Comparison of ENCODE assay signal across 24 cellular contexts in genomic region chr14:74951443-74952194, GRCh38. TPM values are rescaled to one million over a fixed set of nuclear protein-coding genes. Genes with fewer than 3 reads are reported as not detected.
DNase-seq lines count a peak whose midpoint lies in the region; ATAC-seq, FAIRE-seq and TF ChIP-seq lines count a peak whose summit lies in the region.
"Had no signal": no experiment of that assay in that cellular context is flagged by ENCODE, and none has a peak within 500 bp of the region (broad histone marks: within the 10 kb centered on the region; RNA-seq: fewer than 3 reads in every experiment).

No MANE protein-coding gene starts in this region.

- H3K9me3 Mint-ChIP-seq in progenitor cell of endocrine pancreas (ENCODE audit: low read depth) (no peaks in the 10 kb centered on the region), HFFc6 (no peaks in the 10 kb centered on the region)
- H3K9me3 Mint-ChIP-seq: activated naive CD8-positive, alpha-beta T cell treated with anti-CD3 and anti-CD28 coated beads, Interleukin-2, amount 10 ng/mL, durations not matched to agents 7 days and 5 days; activated T-helper 17 cell treated with anti-CD3 and anti-CD28 coated beads, Interleukin-2, amount 50 U/mL, for 72 hours; CD4-positive, CD25-positive, alpha-beta regulatory T cell; stimulated activated naive CD8-positive, alpha-beta T cell treated with anti-CD3 and anti-CD28 coated beads, Interleukin-15, amount 100 ng/mL, for 72 hours had no signal

- H3K27me3 Mint-ChIP-seq in progenitor cell of endocrine pancreas = peaks cover 27% of the 10 kb centered on the region
- H3K27me3 Mint-ChIP-seq in HFFc6 (ENCODE audit: insufficient read depth) = peaks cover 7% of the 10 kb centered on the region

- TF ChIP-seq CTCF in HepG2 (CRISPR knock-in tag; IDR thresholded peaks at IDR 0.05) = no peak
- no peak for TF ChIP-seq CTCF in right lobe of liver (IDR thresholded peaks at IDR 0.05)
- TF ChIP-seq CTCF in hepatocyte (IDR thresholded peaks at IDR 0.05; ENCODE audit: poor library complexity) = no peak
- no peak for TF ChIP-seq CTCF in progenitor cell of endocrine pancreas (IDR thresholded peaks at IDR 0.05; ENCODE audit: unreplicated experiment)
- TF ChIP-seq CTCF in breast epithelium (IDR thresholded peaks at IDR 0.05) = no peak
- TF ChIP-seq CTCF in HFFc6 (IDR thresholded peaks at IDR 0.05) = no peak

- TSS peak; percentile 95 for BruUV-seq in HepG2 (replicated peaks; lab: Mats Ljungman, UMichigan)

- DNase-seq in HepG2 (ENCODE audit: low spot score) (no peak), right lobe of liver (no peak), hepatocyte (ENCODE audit: low spot score) (peak; percentile 61), progenitor cell of endocrine pancreas (ENCODE audit: low spot score, unreplicated experiment) (no peak), NCI-H187 (lab: John Stamatoyannopoulos, UW) (no peak), breast epithelium (ENCODE audit: low spot score in 2 of 2) (no peak), HFFc6 (no peak)
- DNase-seq in activated T-cell treated with anti-CD3 and anti-CD28 coated beads, Interleukin-2, amount 50 U/mL, for 48 hours = no peak
- DNase-seq: ACHN; activated CD4-positive, alpha-beta T cell treated with anti-CD3 and anti-CD28 coated beads for 4 hours; activated CD8-positive, alpha-beta memory T cell treated with anti-CD3 and anti-CD28 coated beads, Interleukin-2, amount 10 ng/mL, durations not matched to agents 7 days and 5 days; activated naive CD8-positive, alpha-beta T cell treated with anti-CD3 and anti-CD28 coated beads, Interleukin-2, amount 10 ng/mL, durations not matched to agents 7 days and 5 days; CD4-positive, CD25-positive, alpha-beta regulatory T cell; gastrocnemius medialis; KBM-7; NCI-H2029; NCI-H446 treated with DMSO at 0.1 percent for 48 hours; RPMI8226; stimulated activated CD4-positive, alpha-beta T cell treated with anti-CD3 and anti-CD28 coated beads, Interleukin-2, amount 100 ng/mL, for 48 hours; stimulated activated naive CD8-positive, alpha-beta T cell treated with anti-CD3 and anti-CD28 coated beads, Interleukin-15, amount 100 ng/mL, for 72 hours; uterus had no signal

- peak overlapping the region; percentile 97 for H3K27ac ChIP-seq in HepG2 (ENCODE audit: extremely low read length, insufficient read depth, low read length)
- H3K27ac ChIP-seq in right lobe of liver = no peak overlapping the region
- H3K27ac ChIP-seq in hepatocyte = peak overlapping the region; percentile 99
- peak overlapping the region in 1 of 2 donors; percentile 65 for H3K27ac ChIP-seq in breast epithelium
- H3K27ac ChIP-seq: uterus had no signal

- H3K9ac ChIP-seq in HepG2 (ENCODE audit: insufficient read depth, low read depth, low read length) = peak overlapping the region; percentile 78

- TF ChIP-seq EP300 in HepG2 (IDR thresholded peaks at IDR 0.05; ENCODE audit: low read depth in 2 of 2, low read length in 2 of 2) = 0 out of 4 replicates have a peak, but pooled peaks of 1 of the 2 experiments have one; percentile 15
- TF ChIP-seq EP300 in HepG2 (CRISPR knock-in tag; IDR thresholded peaks at IDR 0.05; ENCODE audit: borderline replicate concordance) = no peak

- H2AFZ ChIP-seq in HepG2 (ENCODE audit: low read length) (no peak overlapping the region), hepatocyte (peak overlapping the region; percentile 22)

- CTCF ChIA-PET in HepG2 (lab: Yijun Ruan, JAX; ENCODE audit: low intra/inter-chr PET ratio, low total read pairs) = no interaction called here

- H3K4me1 Mint-ChIP-seq in progenitor cell of endocrine pancreas (ENCODE audit: low read depth) (peaks cover 25% of the 10 kb centered on the region), HFFc6 (ENCODE audit: low read depth) (peaks cover 8% of the 10 kb centered on the region)

- no peak for TF ChIP-seq RAD21 in HepG2 (CRISPR knock-in tag; IDR thresholded peaks at IDR 0.05)

- no peak for TF ChIP-seq POLR2A in HepG2 (IDR thresholded peaks at IDR 0.05; ENCODE audit: insufficient read depth in 1 of 2, low read depth in 2 of 2, low read length in 2 of 2)
- no peak for TF ChIP-seq POLR2A in right lobe of liver (IDR thresholded peaks at IDR 0.05)
- TF ChIP-seq POLR2A in breast epithelium (IDR thresholded peaks at IDR 0.05) = no peak

- H3K36me3 ChIP-seq in HepG2 (replicated peaks in 1 of 2; ENCODE audit: control insufficient read depth in 1 of 2, insufficient read depth in 2 of 2, low read length in 2 of 2) (peaks cover 5 to 21% of the 10 kb centered on the region in 2 experiments; a peak in 4 of 5 replicates), right lobe of liver (no peaks in the 10 kb centered on the region), hepatocyte (replicated peaks; ENCODE audit: insufficient read depth, low read depth) (no peaks in the 10 kb centered on the region), breast epithelium (no peaks in the 10 kb centered on the region)
- H3K36me3 ChIP-seq: gastrocnemius medialis, uterus had no signal

- POLR2A ChIA-PET in HepG2 (lab: Yijun Ruan, JAX) = interaction anchor here (0.7 to 2.6 kb wide), 23 partner anchors 8 to 119 kb away, joined by 3 to 16 read pairs (median 4); partner anchors contain the start of genes ACYP1, DLST, EIF2B2 and RPS6KL1

- FAIRE-seq in HepG2 (lab: Jason Lieb, UNC) = no peak
- FAIRE-seq: GM12892 had no signal

- H4K20me1 ChIP-seq in HepG2 (ENCODE audit: insufficient read depth, low read length) (no peaks in the 10 kb centered on the region), hepatocyte (ENCODE audit: insufficient read depth, poor library complexity, severe bottlenecking) (no peaks in the 10 kb centered on the region)

- no peaks in the 10 kb centered on the region for H3K9me2 ChIP-seq in hepatocyte (replicated peaks; ENCODE audit: insufficient read depth)

- ATAC-seq in HepG2 (peak; percentile 34), right lobe of liver (no peak)
- ATAC-seq: activated CD8-positive, alpha-beta memory T cell treated with anti-CD3 and anti-CD28 coated beads, Interleukin-2, amount 10 ng/mL, durations not matched to agents 7 days and 5 days; activated T-helper 17 cell treated with anti-CD3 and anti-CD28 coated beads, Interleukin-2, amount 50 U/mL, for 72 hours; esophagus mucosa; gastrocnemius medialis; stimulated activated naive CD8-positive, alpha-beta T cell treated with anti-CD3 and anti-CD28 coated beads, Interleukin-15, amount 100 ng/mL, for 72 hours had no signal

- H3K36me3 Mint-ChIP-seq in progenitor cell of endocrine pancreas (ENCODE audit: insufficient read depth) (no peaks in the 10 kb centered on the region), HFFc6 (ENCODE audit: low read depth) (no peaks in the 10 kb centered on the region)
- H3K36me3 Mint-ChIP-seq: activated CD8-positive, alpha-beta memory T cell treated with anti-CD3 and anti-CD28 coated beads, Interleukin-2, amount 10 ng/mL, durations not matched to agents 7 days and 5 days; activated naive CD8-positive, alpha-beta T cell treated with anti-CD3 and anti-CD28 coated beads, Interleukin-2, amount 10 ng/mL, durations not matched to agents 7 days and 5 days; CD4-positive, CD25-positive, alpha-beta regulatory T cell had no signal

- H3K4me3 Mint-ChIP-seq in progenitor cell of endocrine pancreas (ENCODE audit: low read depth) (peak overlapping the region; percentile 53), HFFc6 (no peak overlapping the region)
- H3K4me3 Mint-ChIP-seq: activated CD8-positive, alpha-beta memory T cell treated with anti-CD3 and anti-CD28 coated beads, Interleukin-2, amount 10 ng/mL, durations not matched to agents 7 days and 5 days; activated naive CD8-positive, alpha-beta T cell treated with anti-CD3 and anti-CD28 coated beads, Interleukin-2, amount 10 ng/mL, durations not matched to agents 7 days and 5 days; activated T-helper 17 cell treated with anti-CD3 and anti-CD28 coated beads, Interleukin-2, amount 50 U/mL, for 72 hours; CD4-positive, CD25-positive, alpha-beta regulatory T cell; stimulated activated naive CD8-positive, alpha-beta T cell treated with anti-CD3 and anti-CD28 coated beads, Interleukin-15, amount 100 ng/mL, for 72 hours had no signal

- peak overlapping the region; percentile 92 for H3K4me2 ChIP-seq in HepG2 (ENCODE audit: low read depth, low read length)
- peak overlapping the region; percentile 96 for H3K4me2 ChIP-seq in hepatocyte

- intact Hi-C loops in HepG2 (cut with micrococcal nuclease; ENCODE audit: unreplicated experiment) (no loop called here), right lobe of liver (cut with DNase I) (no loop called here), breast epithelium (cut with DNase I; ENCODE audit: low total_unique reads) (no loop called here)

- H3K4me3 ChIP-seq in HepG2 (replicated peaks in 1 of 3; ENCODE audit: insufficient read depth in 1 of 3, low read depth in 2 of 3, low read length in 3 of 3) (peak overlapping the region; percentile 42 to 70 (median 53)), right lobe of liver (no peak overlapping the region), hepatocyte (no peak overlapping the region), breast epithelium (peak overlapping the region in 1 of 3 donors; percentile 31)
- H3K4me3 ChIP-seq: uterus had no signal

- H3K27me3 ChIP-seq in HepG2 (ENCODE audit: control insufficient read depth in 1 of 2, insufficient read depth in 2 of 2, low read length in 2 of 2) (no peaks in the 10 kb centered on the region), right lobe of liver (no peaks in the 10 kb centered on the region), hepatocyte (no peaks in the 10 kb centered on the region), breast epithelium (no peaks in the 10 kb centered on the region)
- H3K27me3 ChIP-seq: uterus had no signal

- H3K9me3 ChIP-seq in HepG2 (ENCODE audit: low read length) = no peaks in the 10 kb centered on the region
- H3K9me3 ChIP-seq in right lobe of liver = no peaks in the 10 kb centered on the region
- no peaks in the 10 kb centered on the region for H3K9me3 ChIP-seq in hepatocyte (ENCODE audit: low read depth)
- H3K9me3 ChIP-seq in breast epithelium = no peaks in the 10 kb centered on the region
- H3K9me3 ChIP-seq: gastrocnemius medialis, uterus had no signal

- in situ Hi-C loops in HepG2 (cut with HindIII; ENCODE audit: extremely low pct_ligation_motif_present, low pct_unique_long_range_greater_than_20kb) = loop anchor here (5.0 kb wide), 1 partner anchor 51 kb away; the partner anchor contains the start of gene EIF2B2

- 13% methylated on average over 8 of the region's 15 CpGs for WGBS in HepG2 (ENCODE audit: low lambda C conversion rate)
- 82% methylated on average over 3 of the region's 15 CpGs for WGBS in right lobe of liver (ENCODE audit: insufficient coverage, low coverage, low lambda C conversion rate, missing lambda C conversion rate)
- WGBS in hepatocyte (ENCODE audit: low lambda C conversion rate, missing lambda C conversion rate) = 39% methylated on average over 15 of the region's 15 CpGs

- peaks cover 57% of the 10 kb centered on the region for H3K4me1 ChIP-seq in HepG2 (ENCODE audit: insufficient read depth, low read length)
- peaks cover 0 to 4% (median 0%) of the 10 kb centered on the region in 4 donors for H3K4me1 ChIP-seq in right lobe of liver
- peaks cover 69% of the 10 kb centered on the region for H3K4me1 ChIP-seq in hepatocyte (ENCODE audit: insufficient read depth)
- peaks cover 0 to 6% of the 10 kb centered on the region in 2 donors for H3K4me1 ChIP-seq in breast epithelium
- H3K4me1 ChIP-seq: uterus had no signal

- H3K27ac Mint-ChIP-seq in progenitor cell of endocrine pancreas = peak overlapping the region; percentile 89
- no peak overlapping the region for H3K27ac Mint-ChIP-seq in HFFc6
- H3K27ac Mint-ChIP-seq: activated CD8-positive, alpha-beta memory T cell treated with anti-CD3 and anti-CD28 coated beads, Interleukin-2, amount 10 ng/mL, durations not matched to agents 7 days and 5 days; activated naive CD8-positive, alpha-beta T cell treated with anti-CD3 and anti-CD28 coated beads, Interleukin-2, amount 10 ng/mL, durations not matched to agents 7 days and 5 days; activated T-helper 17 cell treated with anti-CD3 and anti-CD28 coated beads, Interleukin-2, amount 50 U/mL, for 72 hours; stimulated activated naive CD8-positive, alpha-beta T cell treated with anti-CD3 and anti-CD28 coated beads, Interleukin-15, amount 100 ng/mL, for 72 hours had no signal

- peaks cover 15% of the 10 kb centered on the region for H3K79me2 ChIP-seq in HepG2 (ENCODE audit: insufficient read depth, low read length)
- H3K79me2 ChIP-seq in hepatocyte = peaks cover 31% of the 10 kb centered on the region

RNA-seq across cellular contexts. Expression of gene PGF, which starts 3.8 kb away (rescaled TPM):
- total RNA-seq in HepG2 (2016; rRNA removed; fragmentation: Illumina TruSeq; extraction: Trizol) = 20.3 and 27.5 TPM in 2 replicates
- 13.0 and 16.2 TPM in 2 replicates for total RNA-seq in HepG2 (2016; cell fraction: cytosol; rRNA removed; fragmentation: Illumina TruSeq; extraction: Trizol; ENCODE audit: low read depth)
- 17.4 and 28.0 TPM in 2 replicates for total RNA-seq in HepG2 (2016; cell fraction: insoluble cytoplasmic fraction; rRNA removed; fragmentation: Illumina TruSeq; extraction: Trizol)
- total RNA-seq in HepG2 (2016; cell fraction: membrane; rRNA removed; fragmentation: Illumina TruSeq; extraction: Trizol) = 29.3 and 35.9 TPM in 2 replicates
- 17.6 and 20.1 TPM in 2 replicates for total RNA-seq in HepG2 (2016; cell fraction: nucleus; rRNA removed; fragmentation: Illumina TruSeq; extraction: Trizol)
- polyA plus RNA-seq in HepG2 (2011; rRNA removed) = 10.7 and 15.9 TPM in 2 replicates
- 10.4 and 12.8 TPM in 2 replicates for polyA plus RNA-seq in HepG2 (2011; cell fraction: cytosol; rRNA removed)
- polyA plus RNA-seq in HepG2 (2011; cell fraction: nucleus; rRNA removed) = 16.7 and 17.3 TPM in 2 replicates
- polyA plus RNA-seq in HepG2 (2012) = 12.1 and 22.6 TPM in 2 replicates
- polyA plus RNA-seq in HepG2 (2016; cell fraction: cytosol; fragmentation: Illumina TruSeq; extraction: Trizol; ENCODE audit: low read depth) = 11.5 and 14.9 TPM in 2 replicates
- 21.6 and 21.8 TPM in 2 replicates for polyA plus RNA-seq in HepG2 (2016; cell fraction: insoluble cytoplasmic fraction; fragmentation: Illumina TruSeq; extraction: Trizol; ENCODE audit: low read depth)
- 24.0 and 29.9 TPM in 2 replicates for polyA plus RNA-seq in HepG2 (2016; cell fraction: membrane; fragmentation: Illumina TruSeq; extraction: Trizol; ENCODE audit: low read depth)
- 31.6 and 33.1 TPM in 2 replicates for polyA plus RNA-seq in HepG2 (2016; cell fraction: nucleus; fragmentation: Illumina TruSeq; extraction: Trizol; ENCODE audit: insufficient read depth, low read depth)
- polyA minus RNA-seq in HepG2 (2011; rRNA and poly(A)+ RNA removed; ENCODE audit: low replicate concordance) = 0.12 and 15.6 TPM in 2 replicates
- polyA minus RNA-seq in HepG2 (2011; cell fraction: cytosol; rRNA and poly(A)+ RNA removed) = 9.2 and 10.9 TPM in 2 replicates
- polyA minus RNA-seq in HepG2 (2011; cell fraction: nucleus; rRNA and poly(A)+ RNA removed) = 12.9 and 21.1 TPM in 2 replicates
- total RNA-seq in right lobe of liver = 1 to 10 TPM in 5 of 6 experiments, under 1 TPM in 1; 0.55 to 4.2 (median 2.1) TPM
- total RNA-seq in hepatocyte = 25.0 and 25.2 TPM in 2 replicates
- polyA plus RNA-seq in hepatocyte = 31.0 and 33.0 TPM in 2 replicates
- 3.5 and 8.2 TPM in 2 replicates for total RNA-seq in progenitor cell of endocrine pancreas
- total RNA-seq in breast epithelium = 10 to 100 TPM in 1 of 3 donors, 1 to 10 TPM in 2; 3.7 to 17.9 (median 8.2) TPM
- 1 to 10 TPM in 4 of 6 experiments, under 1 TPM in 2; 0.87 to 2.9 (median 2.7) TPM for total RNA-seq in HFFc6 (2021; fragmentation: NEBNext Ultra II Directional; extraction: Animal tissue kit (Norgen Biotek cat#: 25700))
- total RNA-seq: CD4-positive, CD25-positive, alpha-beta regulatory T cell had no signal

RNA-seq across cellular contexts. Expression of gene RPS6KL1, which starts 28.6 kb away (rescaled TPM):
- total RNA-seq in HepG2 (2016; rRNA removed; fragmentation: Illumina TruSeq; extraction: Trizol) = 8.1 and 11.5 TPM in 2 replicates
- total RNA-seq in HepG2 (2016; cell fraction: cytosol; rRNA removed; fragmentation: Illumina TruSeq; extraction: Trizol; ENCODE audit: low read depth) = 2.4 and 2.7 TPM in 2 replicates
- 5.4 and 11.9 TPM in 2 replicates for total RNA-seq in HepG2 (2016; cell fraction: insoluble cytoplasmic fraction; rRNA removed; fragmentation: Illumina TruSeq; extraction: Trizol)
- total RNA-seq in HepG2 (2016; cell fraction: membrane; rRNA removed; fragmentation: Illumina TruSeq; extraction: Trizol) = 6.9 and 7.9 TPM in 2 replicates
- 12.4 and 16.2 TPM in 2 replicates for total RNA-seq in HepG2 (2016; cell fraction: nucleus; rRNA removed; fragmentation: Illumina TruSeq; extraction: Trizol)
- 6.5 and 10.3 TPM in 2 replicates for polyA plus RNA-seq in HepG2 (2011; rRNA removed)
- 3.2 and 3.9 TPM in 2 replicates for polyA plus RNA-seq in HepG2 (2011; cell fraction: cytosol; rRNA removed)
- polyA plus RNA-seq in HepG2 (2011; cell fraction: nucleus; rRNA removed) = 23.6 and 25.1 TPM in 2 replicates
- 4.9 and 11.7 TPM in 2 replicates for polyA plus RNA-seq in HepG2 (2012)
- polyA plus RNA-seq in HepG2 (2016; cell fraction: cytosol; fragmentation: Illumina TruSeq; extraction: Trizol; ENCODE audit: low read depth) = 1.2 and 1.7 TPM in 2 replicates
- 3.7 and 6.7 TPM in 2 replicates for polyA plus RNA-seq in HepG2 (2016; cell fraction: insoluble cytoplasmic fraction; fragmentation: Illumina TruSeq; extraction: Trizol; ENCODE audit: low read depth)
- polyA plus RNA-seq in HepG2 (2016; cell fraction: membrane; fragmentation: Illumina TruSeq; extraction: Trizol; ENCODE audit: low read depth) = 2.9 and 4.2 TPM in 2 replicates
- polyA plus RNA-seq in HepG2 (2016; cell fraction: nucleus; fragmentation: Illumina TruSeq; extraction: Trizol; ENCODE audit: insufficient read depth, low read depth) = 20.2 and 23.1 TPM in 2 replicates
- 8.7 and 18.6 TPM in 2 replicates for polyA minus RNA-seq in HepG2 (2011; rRNA and poly(A)+ RNA removed; ENCODE audit: low replicate concordance)
- 2.4 and 3.3 TPM in 2 replicates for polyA minus RNA-seq in HepG2 (2011; cell fraction: cytosol; rRNA and poly(A)+ RNA removed)
- polyA minus RNA-seq in HepG2 (2011; cell fraction: nucleus; rRNA and poly(A)+ RNA removed) = 12.1 and 17.3 TPM in 2 replicates
- 1 to 10 TPM; 3.9 to 7.9 (median 4.9) TPM for total RNA-seq in right lobe of liver
- total RNA-seq in hepatocyte = 0.57 and 1.2 TPM in 2 replicates
- polyA plus RNA-seq in hepatocyte = 0.18 and 1.5 TPM in 2 replicates
- 3.5 and 5.4 TPM in 2 replicates for total RNA-seq in progenitor cell of endocrine pancreas
- total RNA-seq in breast epithelium = 1 to 10 TPM; 2.9 to 5.6 (median 3.3) TPM
- total RNA-seq in HFFc6 (2021; fragmentation: NEBNext Ultra II Directional; extraction: Animal tissue kit (Norgen Biotek cat#: 25700)) = 1 to 10 TPM in 4 of 6 experiments, under 1 TPM in 2; 0.78 to 1.1 (median 1.0) TPM

RNA-seq across cellular contexts. Expression of gene EIF2B2, which starts 51.1 kb away (rescaled TPM):
- total RNA-seq in HepG2 (2016; rRNA removed; fragmentation: Illumina TruSeq; extraction: Trizol) (54.4 and 80.9 TPM in 2 replicates), right lobe of liver (10 to 100 TPM; 16.1 to 37.5 (median 20.1) TPM), hepatocyte (35.7 and 45.2 TPM in 2 replicates), progenitor cell of endocrine pancreas (36.1 and 36.7 TPM in 2 replicates), breast epithelium (10 to 100 TPM; 31.8 to 40.3 (median 36.0) TPM)
- 10.9 and 15.6 TPM in 2 replicates for total RNA-seq in HepG2 (2016; cell fraction: cytosol; rRNA removed; fragmentation: Illumina TruSeq; extraction: Trizol; ENCODE audit: low read depth)
- total RNA-seq in HepG2 (2016; cell fraction: insoluble cytoplasmic fraction; rRNA removed; fragmentation: Illumina TruSeq; extraction: Trizol) = 56.6 and 74.9 TPM in 2 replicates
- total RNA-seq in HepG2 (2016; cell fraction: membrane; rRNA removed; fragmentation: Illumina TruSeq; extraction: Trizol) = 18.1 and 24.3 TPM in 2 replicates
- 26.5 and 26.8 TPM in 2 replicates for total RNA-seq in HepG2 (2016; cell fraction: nucleus; rRNA removed; fragmentation: Illumina TruSeq; extraction: Trizol)
- polyA plus RNA-seq in HepG2 (2011; rRNA removed) (71.7 and 78.6 TPM in 2 replicates), hepatocyte (75.6 and 93.2 TPM in 2 replicates)
- 69.7 and 85.2 TPM in 2 replicates for polyA plus RNA-seq in HepG2 (2011; cell fraction: cytosol; rRNA removed)
- polyA plus RNA-seq in HepG2 (2011; cell fraction: nucleus; rRNA removed) = 27.5 and 29.1 TPM in 2 replicates
- 33.6 and 54.0 TPM in 2 replicates for polyA plus RNA-seq in HepG2 (2012)
- 19.8 and 22.0 TPM in 2 replicates for polyA plus RNA-seq in HepG2 (2016; cell fraction: cytosol; fragmentation: Illumina TruSeq; extraction: Trizol; ENCODE audit: low read depth)
- 91.0 and 97.2 TPM in 2 replicates for polyA plus RNA-seq in HepG2 (2016; cell fraction: insoluble cytoplasmic fraction; fragmentation: Illumina TruSeq; extraction: Trizol; ENCODE audit: low read depth)
- polyA plus RNA-seq in HepG2 (2016; cell fraction: membrane; fragmentation: Illumina TruSeq; extraction: Trizol; ENCODE audit: low read depth) = 22.9 and 23.0 TPM in 2 replicates
- polyA plus RNA-seq in HepG2 (2016; cell fraction: nucleus; fragmentation: Illumina TruSeq; extraction: Trizol; ENCODE audit: insufficient read depth, low read depth) = 37.9 and 39.1 TPM in 2 replicates
- polyA minus RNA-seq in HepG2 (2011; rRNA and poly(A)+ RNA removed; ENCODE audit: low replicate concordance) = 63.6 and 109 TPM in 2 replicates
- 20.6 and 23.0 TPM in 2 replicates for polyA minus RNA-seq in HepG2 (2011; cell fraction: cytosol; rRNA and poly(A)+ RNA removed)
- polyA minus RNA-seq in HepG2 (2011; cell fraction: nucleus; rRNA and poly(A)+ RNA removed) = 24.2 and 26.6 TPM in 2 replicates
- total RNA-seq in HFFc6 (2021; fragmentation: NEBNext Ultra II Directional; extraction: Animal tissue kit (Norgen Biotek cat#: 25700)) = 10 to 100 TPM; 55.5 to 66.1 (median 59.0) TPM

Comparison
In these comparisons a context has a peak if more than half of its experiments do, and no peak if none do; other contexts are left out.
1. H3K27ac ChIP-seq: peak in HepG2 (single experiment) and hepatocyte (single experiment); none in right lobe of liver (0 of 3).
2. H3K4me3 ChIP-seq: peak in HepG2 (3 of 3); none in right lobe of liver (0 of 3) and hepatocyte (single experiment).